In genomic region chr1:223771814-223772770, GRCh38 we compare ENCODE assay signal across 8 cellular contexts. TPM values are rescaled to one million over a fixed set of nuclear protein-coding genes. Genes with fewer than 3 reads are reported as not detected.
DNase-seq lines count a peak whose midpoint lies in the region; ATAC-seq and TF ChIP-seq lines count a peak whose summit lies in the region.

No MANE protein-coding gene starts in this region.

- H3K27ac Mint-ChIP-seq in CD8-positive, alpha-beta T cell = peak overlapping the region; percentile 8
- H3K27ac Mint-ChIP-seq in activated naive CD8-positive, alpha-beta T cell treated with anti-CD3 and anti-CD28 coated beads, Interleukin-2, amount 50 U/mL, for 24 hours = peak overlapping the region; percentile 59

- no peaks in the 10 kb centered on the region for H3K9me3 Mint-ChIP-seq in CD8-positive, alpha-beta T cell
- H3K9me3 Mint-ChIP-seq in activated naive CD8-positive, alpha-beta T cell treated with anti-CD3 and anti-CD28 coated beads, Interleukin-2, amount 50 U/mL, for 24 hours = no peaks in the 10 kb centered on the region

- H3K27me3 Mint-ChIP-seq in CD8-positive, alpha-beta T cell (ENCODE audit: low read depth) = no peaks in the 10 kb centered on the region
- H3K27me3 Mint-ChIP-seq in activated naive CD8-positive, alpha-beta T cell treated with anti-CD3 and anti-CD28 coated beads, Interleukin-2, amount 50 U/mL, for 24 hours = no peaks in the 10 kb centered on the region

- peaks cover 76% of the 10 kb centered on the region for H3K36me3 Mint-ChIP-seq in CD8-positive, alpha-beta T cell
- H3K36me3 Mint-ChIP-seq in activated naive CD8-positive, alpha-beta T cell treated with anti-CD3 and anti-CD28 coated beads, Interleukin-2, amount 50 U/mL, for 24 hours (ENCODE audit: low read depth) = peaks cover 41% of the 10 kb centered on the region

- H3K27me3 ChIP-seq in CD8-positive, alpha-beta T cell (ENCODE audit: insufficient read depth, low read length) = no peaks in the 10 kb centered on the region
- no peaks in the 10 kb centered on the region for H3K27me3 ChIP-seq in left ventricle myocardium inferior (ENCODE audit: low read depth)

- CTCF ChIA-PET in CD8-positive, alpha-beta T cell (lab: Charles Lee) = interaction anchor here (0.6 to 2.3 kb wide), 7 partner anchors 8 to 472 kb away, joined by 3 to 9 read pairs (median 3); no protein-coding TSS in a partner anchor

- no peak overlapping the region for H3K4me3 Mint-ChIP-seq in CD8-positive, alpha-beta T cell
- no peak overlapping the region for H3K4me3 Mint-ChIP-seq in activated naive CD8-positive, alpha-beta T cell treated with anti-CD3 and anti-CD28 coated beads, Interleukin-2, amount 50 U/mL, for 24 hours

- no peak for ATAC-seq in CD8-positive, alpha-beta T cell
- no peak for ATAC-seq in activated naive CD8-positive, alpha-beta T cell treated with anti-CD3 and anti-CD28 coated beads, Interleukin-2, amount 50 U/mL, for 24 hours
- ATAC-seq in HG03108 (IDR thresholded peaks at IDR 0.05; ENCODE audit: unreplicated experiment) (no peak), HG03520 (IDR thresholded peaks at IDR 0.05; ENCODE audit: unreplicated experiment) (no peak)

- H3K27ac ChIP-seq in CD8-positive, alpha-beta T cell (ENCODE audit: low read depth, low read length) = no peak overlapping the region
- H3K27ac ChIP-seq in left ventricle myocardium inferior (replicated peaks) = peak overlapping the region; percentile 74

- intact Hi-C loops in CD8-positive, alpha-beta T cell (cut with DNase I, micrococcal nuclease) = no loop called here
- intact Hi-C loops in left ventricle myocardium inferior (cut with micrococcal nuclease) = no loop called here

- peaks cover 6% of the 10 kb centered on the region for H3K4me1 Mint-ChIP-seq in CD8-positive, alpha-beta T cell (ENCODE audit: low read depth)
- peaks cover 39% of the 10 kb centered on the region for H3K4me1 Mint-ChIP-seq in activated naive CD8-positive, alpha-beta T cell treated with anti-CD3 and anti-CD28 coated beads, Interleukin-2, amount 50 U/mL, for 24 hours

- TF ChIP-seq CTCF in CD8-positive, alpha-beta T cell (IDR thresholded peaks at IDR 0.05) = no peak
- no peak for TF ChIP-seq CTCF in left ventricle myocardium inferior (IDR thresholded peaks at IDR 0.05; ENCODE audit: borderline replicate concordance)

- H3K36me3 ChIP-seq in CD8-positive, alpha-beta T cell (ENCODE audit: insufficient read depth, low read length) = peaks cover 42% of the 10 kb centered on the region
- H3K36me3 ChIP-seq in left ventricle myocardium inferior = peaks cover 65% of the 10 kb centered on the region

- POLR2A ChIA-PET in CD8-positive, alpha-beta T cell (lab: Charles Lee) = no interaction called here

- H3K9me3 ChIP-seq in CD8-positive, alpha-beta T cell (ENCODE audit: low read length) = no peaks in the 10 kb centered on the region
- H3K9me3 ChIP-seq in left ventricle myocardium inferior (replicated peaks) = no peaks in the 10 kb centered on the region

- H3K4me3 ChIP-seq in CD8-positive, alpha-beta T cell (ENCODE audit: low read depth, low read length) = no peak overlapping the region
- H3K4me3 ChIP-seq in left ventricle myocardium inferior (peak overlapping the region; percentile 7), skeletal muscle cell (ENCODE audit: low read depth, low read length) (no peak overlapping the region)

- DNase-seq in CD8-positive, alpha-beta T cell = no peak
- DNase-seq in HS-27A (ENCODE audit: low read depth) (peak; percentile 81), left ventricle myocardium inferior (peak; percentile 70), skeletal muscle cell (ENCODE audit: low read depth) (peak; percentile 71), NCI-H128 (lab: John Stamatoyannopoulos, UW; ENCODE audit: unreplicated experiment) (no peak)
- DNase-seq in activated naive CD8-positive, alpha-beta T cell treated with anti-CD3 and anti-CD28 coated beads, Interleukin-2, amount 50 U/mL, for 24 hours = no peak

- no peaks in the 10 kb centered on the region for H3K4me1 ChIP-seq in CD8-positive, alpha-beta T cell (ENCODE audit: insufficient read depth, low read length)
- peaks cover 76% of the 10 kb centered on the region for H3K4me1 ChIP-seq in left ventricle myocardium inferior

RNA-seq across cellular contexts. Expression of gene CAPN2, which starts 59.8 kb away (rescaled TPM):
- total RNA-seq in CD8-positive, alpha-beta T cell = 10 to 100 TPM; 83.0 to 84.7 TPM
- 65.3 TPM for total RNA-seq in left ventricle myocardium inferior

Comparison
In these comparisons a context has a peak if more than half of its experiments do, and no peak if none do; other contexts are left out.
1. DNase-seq: peak in HS-27A (single experiment), left ventricle myocardium inferior (single experiment) and skeletal muscle cell (single experiment); none in CD8-positive, alpha-beta T cell (0 of 7), activated naive CD8-positive, alpha-beta T cell treated with anti-CD3 and anti-CD28 coated beads, Interleukin-2, amount 50 U/mL, for 24 hours (single experiment) and NCI-H128 (single experiment).